10 cellular contexts compared by ENCODE assay signal in the genomic region with DNA sequence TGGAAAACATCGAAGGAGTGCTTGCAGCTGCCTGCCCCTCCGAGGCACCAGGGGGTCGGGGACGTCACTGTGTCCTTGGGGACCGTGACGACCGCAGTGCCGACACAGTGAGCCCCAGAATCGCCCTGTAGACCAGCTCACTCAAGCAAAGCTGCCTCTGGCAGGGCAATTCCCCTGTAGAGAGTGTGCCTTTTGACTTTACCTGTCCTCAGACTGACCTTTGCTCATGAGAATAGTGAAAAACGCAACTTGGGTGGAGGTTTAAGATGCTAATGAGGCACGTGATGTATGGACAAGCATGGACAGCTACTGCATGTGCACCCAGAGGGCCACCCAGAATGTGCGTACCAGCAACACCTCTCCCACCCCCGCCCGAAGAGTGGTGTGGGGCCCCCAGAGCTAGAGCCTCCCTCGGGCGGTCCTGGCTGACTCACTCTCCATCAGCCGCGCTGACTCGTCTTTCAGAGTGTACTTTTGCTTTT.
DNase-seq lines count a peak whose midpoint lies in the region; ATAC-seq and TF ChIP-seq lines count a peak whose summit lies in the region.
"Had no signal": no experiment of that assay in that cellular context is flagged by ENCODE, and none has a peak within 500 bp of the region (broad histone marks: within the 10 kb centered on the region; RNA-seq: fewer than 3 reads in every experiment).

No MANE protein-coding gene starts in this region.

- no peak overlapping the region for H3K27ac Mint-ChIP-seq in activated T-helper 17 cell treated with anti-CD3 and anti-CD28 coated beads, Interleukin-2, amount 50 U/mL, for 72 hours

- peak; percentile 17 for DNase-seq in COLO668 (lab: John Stamatoyannopoulos, UW; ENCODE audit: unreplicated experiment)
- no peak for DNase-seq in epithelial cell of proximal tubule (ENCODE audit: low read depth)
- no peak for DNase-seq in anterior cingulate cortex (lab: John Stamatoyannopoulos, UW)
- DNase-seq in hypothalamus (lab: John Stamatoyannopoulos, UW), result no peak
- no peak for DNase-seq in activated T-cell treated with anti-CD3 and anti-CD28 coated beads, Interleukin-2, amount 50 U/mL, for 48 hours
- DNase-seq: NCI-H1436, spleen had no signal

- no peaks in the 10 kb centered on the region for H3K4me1 Mint-ChIP-seq in activated T-helper 17 cell treated with anti-CD3 and anti-CD28 coated beads, Interleukin-2, amount 50 U/mL, for 72 hours

- H3K4me3 ChIP-seq in epithelial cell of proximal tubule (ENCODE audit: low read depth, low read length), result peak overlapping the region; percentile 33

- H3K36me3 Mint-ChIP-seq in activated T-helper 17 cell treated with anti-CD3 and anti-CD28 coated beads, Interleukin-2, amount 50 U/mL, for 72 hours (ENCODE audit: low read depth), result no peaks in the 10 kb centered on the region

- no peaks in the 10 kb centered on the region for H3K9me3 Mint-ChIP-seq in activated T-helper 17 cell treated with anti-CD3 and anti-CD28 coated beads, Interleukin-2, amount 50 U/mL, for 72 hours

- no peak overlapping the region for H3K4me3 Mint-ChIP-seq in activated T-helper 17 cell treated with anti-CD3 and anti-CD28 coated beads, Interleukin-2, amount 50 U/mL, for 72 hours

- TF ChIP-seq CTCF in epithelial cell of proximal tubule (conservative IDR thresholded peaks at IDR 0.05; ENCODE audit: low read depth, low read length), result no peak

- H3K27me3 Mint-ChIP-seq in activated T-helper 17 cell treated with anti-CD3 and anti-CD28 coated beads, Interleukin-2, amount 50 U/mL, for 72 hours, result peaks cover 9% of the 10 kb centered on the region

- ATAC-seq in GM19395 (IDR thresholded peaks at IDR 0.05; ENCODE audit: unreplicated experiment) (peak; percentile 60), HG03139 (IDR thresholded peaks at IDR 0.05; ENCODE audit: unreplicated experiment) (peak; percentile 75)
- no peak for ATAC-seq in activated T-helper 17 cell treated with anti-CD3 and anti-CD28 coated beads, Interleukin-2, amount 50 U/mL, for 72 hours (replicated peaks)
